8 cellular contexts compared by ENCODE assay signal in the genomic region with DNA sequence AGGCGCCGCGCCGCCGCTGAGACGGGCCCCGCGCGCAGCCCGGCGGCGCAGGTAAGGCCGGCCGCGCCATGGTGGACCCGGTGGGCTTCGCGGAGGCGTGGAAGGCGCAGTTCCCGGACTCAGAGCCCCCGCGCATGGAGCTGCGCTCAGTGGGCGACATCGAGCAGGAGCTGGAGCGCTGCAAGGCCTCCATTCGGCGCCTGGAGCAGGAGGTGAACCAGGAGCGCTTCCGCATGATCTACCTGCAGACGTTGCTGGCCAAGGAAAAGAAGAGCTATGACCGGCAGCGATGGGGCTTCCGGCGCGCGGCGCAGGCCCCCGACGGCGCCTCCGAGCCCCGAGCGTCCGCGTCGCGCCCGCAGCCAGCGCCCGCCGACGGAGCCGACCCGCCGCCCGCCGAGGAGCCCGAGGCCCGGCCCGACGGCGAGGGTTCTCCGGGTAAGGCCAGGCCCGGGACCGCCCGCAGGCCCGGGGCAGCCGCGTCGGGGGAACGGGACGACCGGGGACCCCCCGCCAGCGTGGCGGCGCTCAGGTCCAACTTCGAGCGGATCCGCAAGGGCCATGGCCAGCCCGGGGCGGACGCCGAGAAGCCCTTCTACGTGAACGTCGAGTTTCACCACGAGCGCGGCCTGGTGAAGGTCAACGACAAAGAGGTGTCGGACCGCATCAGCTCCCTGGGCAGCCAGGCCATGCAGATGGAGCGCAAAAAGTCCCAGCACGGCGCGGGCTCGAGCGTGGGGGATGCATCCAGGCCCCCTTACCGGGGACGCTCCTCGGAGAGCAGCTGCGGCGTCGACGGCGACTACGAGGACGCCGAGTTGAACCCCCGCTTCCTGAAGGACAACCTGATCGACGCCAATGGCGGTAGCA. TPM values are rescaled to one million over a fixed set of nuclear protein-coding genes. Genes with fewer than 3 reads are reported as not detected.
DNase-seq lines count a peak whose midpoint lies in the region; TF ChIP-seq lines count a peak whose summit lies in the region.

No MANE protein-coding gene starts in this region.

- H3K36me3 Mint-ChIP-seq in activated CD4-positive, alpha-beta memory T cell treated with anti-CD3 and anti-CD28 coated beads, Interleukin-2, amount 10 ng/mL, durations not matched to agents 7 days and 5 days (ENCODE audit: low read depth): peaks cover 33% of the 10 kb centered on the region

- peaks cover 73% of the 10 kb centered on the region for H3K4me1 Mint-ChIP-seq in activated CD4-positive, alpha-beta memory T cell treated with anti-CD3 and anti-CD28 coated beads, Interleukin-2, amount 10 ng/mL, durations not matched to agents 7 days and 5 days

- H3K9me3 Mint-ChIP-seq in activated CD4-positive, alpha-beta memory T cell treated with anti-CD3 and anti-CD28 coated beads, Interleukin-2, amount 10 ng/mL, durations not matched to agents 7 days and 5 days: peaks cover 3% of the 10 kb centered on the region

- no peak overlapping the region for H3K9ac ChIP-seq in rectal smooth muscle tissue (ENCODE audit: low read length)

- DNase-seq in activated gamma-delta T cell treated with Interleukin-2 at 50 U/mL for 16 hours (peak; percentile 26), activated gamma-delta T cell (lab: John Stamatoyannopoulos, UW) (no peak), fibroblast of villous mesenchyme (ENCODE audit: low read depth) (no peak), NCI-H1930 (lab: John Stamatoyannopoulos, UW) (no peak), NCI-H774 (lab: John Stamatoyannopoulos, UW) (no peak), DMS153 treated with DMSO at 0.1 percent for 48 hours (lab: John Stamatoyannopoulos, UW; ENCODE audit: unreplicated experiment) (no peak)
- peak; percentile 40 for DNase-seq in activated CD4-positive, alpha-beta memory T cell treated with anti-CD3 and anti-CD28 coated beads, Interleukin-2, amount 10 ng/mL, durations not matched to agents 7 days and 5 days

- H3K36me3 ChIP-seq in rectal smooth muscle tissue (ENCODE audit: control insufficient read depth, insufficient read depth, low read length): no peaks in the 10 kb centered on the region

- H3K4me3 ChIP-seq in fibroblast of villous mesenchyme (ENCODE audit: low read depth, low read length) (peak overlapping the region; percentile 73), rectal smooth muscle tissue (ENCODE audit: low read length) (peak overlapping the region; percentile 87)

- peaks cover 2% of the 10 kb centered on the region for H3K27me3 Mint-ChIP-seq in activated CD4-positive, alpha-beta memory T cell treated with anti-CD3 and anti-CD28 coated beads, Interleukin-2, amount 10 ng/mL, durations not matched to agents 7 days and 5 days

- H3K27me3 ChIP-seq in rectal smooth muscle tissue (ENCODE audit: control insufficient read depth, insufficient read depth, low read length): no peaks in the 10 kb centered on the region

- peak overlapping the region; percentile 83 for H3K4me3 Mint-ChIP-seq in activated CD4-positive, alpha-beta memory T cell treated with anti-CD3 and anti-CD28 coated beads, Interleukin-2, amount 10 ng/mL, durations not matched to agents 7 days and 5 days

- TF ChIP-seq CTCF in fibroblast of villous mesenchyme (IDR thresholded peaks at IDR 0.05; ENCODE audit: insufficient read depth, low read depth, low read length): no peak

- POLR2A ChIA-PET in activated CD4-positive, alpha-beta memory T cell treated with anti-CD3 and anti-CD28 coated beads, Interleukin-2, amount 10 ng/mL, durations not matched to agents 7 days and 5 days (lab: Charles Lee): interaction anchor here (0.5 to 4.0 kb wide), 14 partner anchors 9 to 679 kb away, joined by 3 to 25 read pairs (median 5); partner anchors contain the start of gene RAB36

- H3K27ac ChIP-seq in rectal smooth muscle tissue (ENCODE audit: low read depth, low read length): peak overlapping the region; percentile 20

- CTCF ChIA-PET in activated CD4-positive, alpha-beta memory T cell treated with anti-CD3 and anti-CD28 coated beads, Interleukin-2, amount 10 ng/mL, durations not matched to agents 7 days and 5 days (lab: Charles Lee): interaction anchor here (0.5 to 14.0 kb wide), 4 partner anchors 38 to 106 kb away, joined by 3 to 272 read pairs (median 4); no protein-coding TSS in a partner anchor

- H3K4me1 ChIP-seq in rectal smooth muscle tissue (ENCODE audit: control insufficient read depth, insufficient read depth, low read length): peaks cover 30% of the 10 kb centered on the region

- H3K27ac Mint-ChIP-seq in activated CD4-positive, alpha-beta memory T cell treated with anti-CD3 and anti-CD28 coated beads, Interleukin-2, amount 10 ng/mL, durations not matched to agents 7 days and 5 days: peak overlapping the region; percentile 73

RNA-seq across cellular contexts. Expression of gene BCR, which starts 0.8 kb away (rescaled TPM):
- total RNA-seq in activated CD4-positive, alpha-beta memory T cell treated with anti-CD3 and anti-CD28 coated beads, Interleukin-2, amount 10 ng/mL, durations not matched to agents 7 days and 5 days: 10 to 100 TPM; 60.7 to 63.2 TPM
- 36.7 and 40.9 TPM in 2 replicates for total RNA-seq in fibroblast of villous mesenchyme

RNA-seq across cellular contexts. Expression of gene RAB36, which starts 35.9 kb away (rescaled TPM):
- total RNA-seq in activated CD4-positive, alpha-beta memory T cell treated with anti-CD3 and anti-CD28 coated beads, Interleukin-2, amount 10 ng/mL, durations not matched to agents 7 days and 5 days: under 1 TPM in 1 of 2 experiments, not detected in 1; 0.33 TPM
- total RNA-seq in fibroblast of villous mesenchyme: 5.6 and 6.1 TPM in 2 replicates

RNA-seq across cellular contexts. Expression of gene RSPH14, which starts 39.3 kb away (rescaled TPM):
- total RNA-seq in activated CD4-positive, alpha-beta memory T cell treated with anti-CD3 and anti-CD28 coated beads, Interleukin-2, amount 10 ng/mL, durations not matched to agents 7 days and 5 days: not detected
- total RNA-seq in fibroblast of villous mesenchyme: under 0.01 and 0.43 TPM in 2 replicates

Comparison
In these comparisons a context has a peak if more than half of its experiments do, and no peak if none do; other contexts are left out.
1. DNase-seq: peak in activated gamma-delta T cell treated with Interleukin-2 at 50 U/mL for 16 hours (single experiment) and activated CD4-positive, alpha-beta memory T cell treated with anti-CD3 and anti-CD28 coated beads, Interleukin-2, amount 10 ng/mL, durations not matched to agents 7 days and 5 days (single experiment); none in activated gamma-delta T cell (single experiment), fibroblast of villous mesenchyme (single experiment), NCI-H1930 (0 of 2), NCI-H774 (single experiment) and DMS153 treated with DMSO at 0.1 percent for 48 hours (single experiment).